8 cellular contexts compared by ENCODE assay signal in genomic region chr12:98743362-98743953, GRCh38.
A peak's percentile ranks its signal among the peaks of the same experiment; 100 is the strongest.
DNase-seq lines count a peak whose midpoint lies in the region; ATAC-seq and TF ChIP-seq lines count a peak whose summit lies in the region.

No MANE protein-coding gene starts in this region.

- no peak overlapping the region for H3K27ac ChIP-seq in SU-DHL-6 (ENCODE audit: low read depth, low read length)

- H3K4me2 ChIP-seq in SU-DHL-6 (ENCODE audit: low read depth, low read length, poor library complexity, severe bottlenecking) = no peak overlapping the region

- no peaks in the 10 kb centered on the region for H3K79me2 ChIP-seq in SU-DHL-6 (ENCODE audit: insufficient read depth, low read length)

- peak; percentile 42 for ATAC-seq in HG03103 (IDR thresholded peaks at IDR 0.05; ENCODE audit: low read depth, unreplicated experiment)
- peak; percentile 64 to 66 for ATAC-seq in stimulated activated naive B cell treated with anti-CD40 and anti-IgM and Interleukin-4, amounts not matched to agents 10 μg/mL and 1 μg/mL and 100 μg/mL, for 72 hours (replicated peaks)

- peak; percentile 46 for DNase-seq in activated naive CD4-positive, alpha-beta T cell treated with Interleukin-2 at 50 U/mL for 16 hours
- no peak for DNase-seq in activated naive CD4-positive, alpha-beta T cell (lab: John Stamatoyannopoulos, UW)
- DNase-seq in fibroblast of mammary gland (ENCODE audit: low read depth) (no peak), DMS79 (lab: John Stamatoyannopoulos, UW) (no peak), AG20443 (ENCODE audit: low spot score) (no peak)
- no peak for DNase-seq in stimulated activated naive B cell treated with anti-CD40 and anti-IgM and Interleukin-4, amounts not matched to agents 10 μg/mL and 1 μg/mL and 100 μg/mL, for 72 hours

- H3K9me3 ChIP-seq in SU-DHL-6 (ENCODE audit: insufficient read depth, low read length) = no peaks in the 10 kb centered on the region

- no peaks in the 10 kb centered on the region for H3K36me3 ChIP-seq in SU-DHL-6 (ENCODE audit: low read length)

- peaks cover 40 to 44% of the 10 kb centered on the region in 2 donors for H3K27me3 Mint-ChIP-seq in stimulated activated naive B cell treated with anti-CD40 and anti-IgM and Interleukin-4, amounts not matched to agents 10 μg/mL and 1 μg/mL and 100 μg/mL, for 72 hours

- H3K9ac ChIP-seq in SU-DHL-6 (ENCODE audit: low read length) = no peak overlapping the region

- H3F3A ChIP-seq in SU-DHL-6 (ENCODE audit: insufficient read depth) = no peaks in the 10 kb centered on the region

- peaks cover 8 to 9% of the 10 kb centered on the region in 2 donors for H3K4me1 Mint-ChIP-seq in stimulated activated naive B cell treated with anti-CD40 and anti-IgM and Interleukin-4, amounts not matched to agents 10 μg/mL and 1 μg/mL and 100 μg/mL, for 72 hours

- peaks cover 0 to 2% of the 10 kb centered on the region in 2 donors for H3K36me3 Mint-ChIP-seq in stimulated activated naive B cell treated with anti-CD40 and anti-IgM and Interleukin-4, amounts not matched to agents 10 μg/mL and 1 μg/mL and 100 μg/mL, for 72 hours

- H3K27ac Mint-ChIP-seq in stimulated activated naive B cell treated with anti-CD40 and anti-IgM and Interleukin-4, amounts not matched to agents 10 μg/mL and 1 μg/mL and 100 μg/mL, for 72 hours = no peak overlapping the region

- H3K9me2 ChIP-seq in SU-DHL-6 (replicated peaks; ENCODE audit: insufficient read depth, low read length) = no peaks in the 10 kb centered on the region

- H4K20me1 ChIP-seq in SU-DHL-6 (ENCODE audit: low read depth, low read length) = no peaks in the 10 kb centered on the region

- no peak overlapping the region for H3K4me3 Mint-ChIP-seq in stimulated activated naive B cell treated with anti-CD40 and anti-IgM and Interleukin-4, amounts not matched to agents 10 μg/mL and 1 μg/mL and 100 μg/mL, for 72 hours

- no peak overlapping the region for H2AFZ ChIP-seq in SU-DHL-6 (ENCODE audit: low read depth, low read length, severe bottlenecking)

- peaks cover 5% of the 10 kb centered on the region in 2 donors for H3K9me3 Mint-ChIP-seq in stimulated activated naive B cell treated with anti-CD40 and anti-IgM and Interleukin-4, amounts not matched to agents 10 μg/mL and 1 μg/mL and 100 μg/mL, for 72 hours

- H3K27me3 ChIP-seq in SU-DHL-6 (ENCODE audit: low read length) = no peaks in the 10 kb centered on the region

- TF ChIP-seq CTCF in SU-DHL-6 (IDR thresholded peaks at IDR 0.05; ENCODE audit: insufficient read depth, low read length, poor library complexity, severe bottlenecking) (peak; percentile 71), fibroblast of mammary gland (conservative IDR thresholded peaks at IDR 0.05; ENCODE audit: control insufficient read depth, insufficient read depth, low read depth, low read length) (peak; percentile 51)

- H3K4me3 ChIP-seq in SU-DHL-6 (ENCODE audit: insufficient read depth, low read length, poor library complexity, severe bottlenecking) (no peak overlapping the region), fibroblast of mammary gland (ENCODE audit: control insufficient read depth, low read depth, low read length) (no peak overlapping the region)
